Comparison of ENCODE assay signal across 1 cellular context in genomic region chr2:219536967-219537366, GRCh38.
TF ChIP-seq lines count a peak whose summit lies in the region.

No MANE protein-coding gene starts in this region.

TF ChIP-seq in HepG2, 621 proteins besides CTCF, POLR2A, EP300 and RAD21:
- TF ChIP-seq DDIT3 (CRISPR knock-in tag; IDR thresholded peaks at IDR 0.05) (no peak), GABPA (IDR thresholded peaks at IDR 0.05; ENCODE audit: low read depth, low read length) (no peak), GABPA (CRISPR knock-in tag; IDR thresholded peaks at IDR 0.05; ENCODE audit: low read depth) (peak; percentile 55), ZNF687 (CRISPR knock-in tag; IDR thresholded peaks at IDR 0.05) (peak; percentile 35), ZNF329 (CRISPR knock-in tag; IDR thresholded peaks at IDR 0.05; ENCODE audit: low read depth) (0 out of 2 replicates have a peak, but pooled peaks have one; percentile 51), PPARG (CRISPR knock-in tag; conservative IDR thresholded peaks at IDR 0.05) (no peak), NRL (CRISPR knock-in tag; IDR thresholded peaks at IDR 0.05; ENCODE audit: borderline replicate concordance) (peak; percentile 67), AGO1 (IDR thresholded peaks at IDR 0.05; ENCODE audit: low read depth, low read length, poor library complexity, severe bottlenecking) (peak; percentile 33)
